8 cellular contexts compared by ENCODE assay signal in the genomic region with DNA sequence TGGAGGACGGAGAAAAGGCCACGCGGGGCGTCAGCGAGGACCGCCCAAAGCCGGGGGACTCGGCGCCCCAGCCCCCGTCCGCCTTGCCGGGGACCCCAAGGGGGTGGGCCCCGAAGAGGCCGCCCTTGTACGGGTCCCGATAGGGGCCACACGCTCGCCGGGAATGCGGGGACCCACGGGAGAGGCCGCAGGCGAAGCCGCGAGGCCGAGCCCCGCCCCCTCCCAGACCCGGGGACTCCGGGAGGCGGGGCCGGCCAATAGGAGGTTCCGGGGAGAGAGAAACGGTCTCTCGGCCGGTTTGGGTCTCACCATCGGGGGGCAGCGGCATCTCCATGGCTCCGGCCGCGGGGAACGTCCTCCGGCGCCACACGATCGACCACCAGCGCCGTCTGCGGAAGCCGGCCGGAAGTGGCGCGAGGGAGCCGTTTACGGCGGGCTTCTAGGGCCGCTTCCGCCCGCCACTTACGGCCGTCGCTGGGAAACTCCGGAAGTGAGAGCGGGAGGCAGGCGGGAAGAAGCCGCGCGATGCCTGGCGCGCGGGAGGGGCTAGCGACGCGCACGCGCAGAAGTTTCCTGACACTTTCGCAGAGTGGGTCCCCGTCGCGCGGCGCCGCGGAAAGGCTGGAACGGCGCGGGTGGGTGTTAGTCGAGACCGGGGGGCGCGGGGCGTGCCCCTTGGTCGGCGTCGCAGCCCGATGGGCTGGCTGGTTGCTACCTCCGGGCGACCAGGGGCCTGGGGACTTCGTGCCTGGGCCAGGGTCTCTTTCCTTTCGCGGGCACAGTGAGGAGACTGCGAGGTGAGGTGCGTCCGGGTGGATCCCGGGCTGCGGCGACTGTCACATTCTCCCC. TPM values are rescaled to one million over a fixed set of nuclear protein-coding genes. Genes with fewer than 3 reads are reported as not detected.
DNase-seq lines count a peak whose midpoint lies in the region; ATAC-seq, FAIRE-seq and TF ChIP-seq lines count a peak whose summit lies in the region.

A gene with protein sequence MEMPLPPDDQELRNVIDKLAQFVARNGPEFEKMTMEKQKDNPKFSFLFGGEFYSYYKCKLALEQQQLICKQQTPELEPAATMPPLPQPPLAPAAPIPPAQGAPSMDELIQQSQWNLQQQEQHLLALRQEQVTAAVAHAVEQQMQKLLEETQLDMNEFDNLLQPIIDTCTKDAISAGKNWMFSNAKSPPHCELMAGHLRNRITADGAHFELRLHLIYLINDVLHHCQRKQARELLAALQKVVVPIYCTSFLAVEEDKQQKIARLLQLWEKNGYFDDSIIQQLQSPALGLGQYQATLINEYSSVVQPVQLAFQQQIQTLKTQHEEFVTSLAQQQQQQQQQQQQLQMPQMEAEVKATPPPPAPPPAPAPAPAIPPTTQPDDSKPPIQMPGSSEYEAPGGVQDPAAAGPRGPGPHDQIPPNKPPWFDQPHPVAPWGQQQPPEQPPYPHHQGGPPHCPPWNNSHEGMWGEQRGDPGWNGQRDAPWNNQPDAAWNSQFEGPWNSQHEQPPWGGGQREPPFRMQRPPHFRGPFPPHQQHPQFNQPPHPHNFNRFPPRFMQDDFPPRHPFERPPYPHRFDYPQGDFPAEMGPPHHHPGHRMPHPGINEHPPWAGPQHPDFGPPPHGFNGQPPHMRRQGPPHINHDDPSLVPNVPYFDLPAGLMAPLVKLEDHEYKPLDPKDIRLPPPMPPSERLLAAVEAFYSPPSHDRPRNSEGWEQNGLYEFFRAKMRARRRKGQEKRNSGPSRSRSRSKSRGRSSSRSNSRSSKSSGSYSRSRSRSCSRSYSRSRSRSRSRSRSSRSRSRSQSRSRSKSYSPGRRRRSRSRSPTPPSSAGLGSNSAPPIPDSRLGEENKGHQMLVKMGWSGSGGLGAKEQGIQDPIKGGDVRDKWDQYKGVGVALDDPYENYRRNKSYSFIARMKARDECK (minus strand): TSS at position 393 of the 849 bp plus-strand sequence. CDS start 59 bp downstream, at position 334.

- H3K36me3 ChIP-seq in heart left ventricle = peaks cover 0 to 31% (median 18%) of the 10 kb centered on the region in 9 donors

- peak within 1 kb of the TSS; percentile 71 to 100 (median 94) for H3K4me3 ChIP-seq in heart left ventricle

- no peaks in the 10 kb centered on the region for H3K9me3 Mint-ChIP-seq in T-cell
- H3K9me3 Mint-ChIP-seq in type B pancreatic cell = no peaks in the 10 kb centered on the region

- peaks cover 21% of the 10 kb centered on the region for H3K36me3 Mint-ChIP-seq in T-cell
- H3K36me3 Mint-ChIP-seq in type B pancreatic cell = peaks cover 22% of the 10 kb centered on the region

- DNase-seq in GM12892 (ENCODE audit: insufficient read length) (peak; percentile 85), NCI-H146 (lab: John Stamatoyannopoulos, UW) (peak; percentile 95), T-cell (peak; percentile 88 to 96 (median 93)), heart left ventricle (peak; percentile 95 to 97 (median 96)), pons (ENCODE audit: low spot score) (peak; percentile 93), type B pancreatic cell (ENCODE audit: extremely low spot score, unreplicated experiment) (peak; percentile 93)

- 0% methylated on average over 81 to 106 of the region's 106 CpGs for WGBS in adipose tissue, 3 donors
- 0% methylated on average over 37 to 106 of the region's 106 CpGs for WGBS in heart left ventricle, 4 donors

- peaks cover 58 to 63% (median 58%) of the 10 kb centered on the region in 3 donors for H3K4me1 Mint-ChIP-seq in T-cell
- H3K4me1 Mint-ChIP-seq in type B pancreatic cell (ENCODE audit: unreplicated experiment) = peaks cover 20% of the 10 kb centered on the region

- H3K27ac Mint-ChIP-seq in T-cell (peak within 1 kb of the TSS; percentile 87 to 91), type B pancreatic cell (peak within 1 kb of the TSS; percentile 84)

- TF ChIP-seq POLR2A in GM12892 (IDR thresholded peaks at IDR 0.05; ENCODE audit: low read depth, low read length) (peak; percentile 86), heart left ventricle (IDR thresholded peaks at IDR 0.05) (peak in 1 of 2 donors; percentile 85)

- intact Hi-C loops in heart left ventricle (cut with DNase I) = loop anchor here in 4 of 10 donors (1.0 to 5.0 kb wide), 6 partner anchors 29 to 87 kb away; a partner anchor contains a TSS

- H3K27me3 ChIP-seq in heart left ventricle = no peaks in the 10 kb centered on the region

- H3K9me3 ChIP-seq in heart left ventricle = no peaks in the 10 kb centered on the region

- POLR2A ChIA-PET in T-cell (lab: Charles Lee) = interaction anchor here (0.6 to 0.9 kb wide), 4 partner anchors 42 to 98 kb away, joined by 3 to 11 read pairs (median 5); no protein-coding TSS in a partner anchor

- no peaks in the 10 kb centered on the region for H3K27me3 Mint-ChIP-seq in T-cell
- H3K27me3 Mint-ChIP-seq in type B pancreatic cell = no peaks in the 10 kb centered on the region

- CTCF ChIA-PET in T-cell (lab: Charles Lee) = interaction anchor here in 1 of 2 donors (1.0 to 1.1 kb wide), 2 partner anchors 24 to 45 kb away, joined by 3 to 6 read pairs; no protein-coding TSS in a partner anchor

- H3K4me1 ChIP-seq in heart left ventricle = peaks cover 6 to 56% (median 33%) of the 10 kb centered on the region in 12 donors

- H3K4me3 Mint-ChIP-seq in T-cell = peak within 1 kb of the TSS; percentile 85 to 92 (median 92)
- H3K4me3 Mint-ChIP-seq in type B pancreatic cell = peak within 1 kb of the TSS; percentile 92

- H3K27ac ChIP-seq in adipose tissue (ENCODE audit: low read depth, low read length) (peak within 1 kb of the TSS; percentile 60), heart left ventricle (peak within 1 kb of the TSS; percentile 47 to 95 (median 92))

- peak; percentile 72 for ATAC-seq in HG02852 (IDR thresholded peaks at IDR 0.05; ENCODE audit: unreplicated experiment)
- peak; percentile 85 to 91 (median 90) for ATAC-seq in T-cell (replicated peaks in 1 of 4)
- peak; percentile 89 to 98 (median 97) for ATAC-seq in heart left ventricle

- peak in 1 of 12 donors; percentile 15 for TF ChIP-seq CTCF in heart left ventricle (IDR thresholded peaks at IDR 0.05)
- no peak for TF ChIP-seq CTCF in type B pancreatic cell (conservative IDR thresholded peaks at IDR 0.05)

- peak; percentile 88 for FAIRE-seq in GM12892 (lab: Jason Lieb, UNC)

RNA-seq across cellular contexts. Expression of the gene that starts here (rescaled TPM):
- 11.0 TPM for polyA plus RNA-seq in GM12892 (2012; ENCODE audit: missing spikeins)
- total RNA-seq in T-cell = 10 to 100 TPM; 52.6 to 76.7 (median 70.3) TPM
- polyA plus RNA-seq in adipose tissue = 10 to 100 TPM; 13.4 to 22.1 (median 14.5) TPM
- 10 to 100 TPM in 7 of 9 donors, 1 to 10 TPM in 2; 5.7 to 24.6 (median 17.0) TPM for total RNA-seq in heart left ventricle
- polyA plus RNA-seq in heart left ventricle = 10 to 100 TPM; 11.6 to 15.5 TPM
- 61.0 and 70.8 TPM in 2 replicates for total RNA-seq in type B pancreatic cell (ENCODE audit: low replicate concordance)

Comparison
In these comparisons a context has a peak if more than half of its experiments do, and no peak if none do; other contexts are left out.
1. Peak in every context shown above with its lines: DNase-seq, ATAC-seq, H3K4me3 ChIP-seq and H3K27ac ChIP-seq.